15 cellular contexts compared by ENCODE assay signal in genomic region chr6:49570474-49571079, GRCh38. TPM values are rescaled to one million over a fixed set of nuclear protein-coding genes. Genes with fewer than 3 reads are reported as not detected.
DNase-seq lines count a peak whose midpoint lies in the region; ATAC-seq and TF ChIP-seq lines count a peak whose summit lies in the region.
"Had no signal": no experiment of that assay in that cellular context is flagged by ENCODE, and none has a peak within 500 bp of the region (broad histone marks: within the 10 kb centered on the region; RNA-seq: fewer than 3 reads in every experiment).

No MANE protein-coding gene starts in this region.

- H3K4me3 Mint-ChIP-seq in GM23338: no peak overlapping the region

- peak overlapping the region; percentile 6; the same call in 1 of the 2 replicates for H2AFZ ChIP-seq in GM23338

- no peak overlapping the region for H3K4me2 ChIP-seq in GM23338
- H3K4me2 ChIP-seq: BLaER1 had no signal

- H3K4me1 Mint-ChIP-seq in GM23338: no peaks in the 10 kb centered on the region

- no peak for ATAC-seq in GM23338
- ATAC-seq: activated naive CD4-positive, alpha-beta T cell treated with anti-CD3 and anti-CD28 coated beads, Interleukin-2, amount 50 U/mL, for 72 hours had no signal

- H3K9me3 Mint-ChIP-seq in GM23338: no peaks in the 10 kb centered on the region
- H3K9me3 Mint-ChIP-seq: activated naive CD4-positive, alpha-beta T cell treated with anti-CD3 and anti-CD28 coated beads, Interleukin-2, amount 50 U/mL, for 72 hours had no signal

- no peaks in the 10 kb centered on the region for H3K79me2 ChIP-seq in GM23338 (replicated peaks; ENCODE audit: insufficient read depth)

- TF ChIP-seq CTCF in GM23338 (conservative IDR thresholded peaks at IDR 0.05; ENCODE audit: low read depth in 2 of 2): 0 out of 4 replicates have a peak, but pooled peaks of 1 of the 2 experiments have one; percentile 12
- no peak for TF ChIP-seq CTCF in tibial artery (IDR thresholded peaks at IDR 0.05)

- DNase-seq in A172 (ENCODE audit: low spot score) (peak; percentile 42), GM23338 (ENCODE audit: low spot score) (no peak), SW 1271 (lab: John Stamatoyannopoulos, UW) (peak; percentile 26 to 65), glomerular endothelial cell (ENCODE audit: extremely low read depth, low read depth, low spot score) (peak; percentile 60), middle frontal gyrus (ENCODE audit: extremely low spot score, low spot score) (no peak), RPMI8226 (no peak), nucleus accumbens (lab: John Stamatoyannopoulos, UW) (no peak), tibial artery (no peak)
- DNase-seq: activated CD4-positive, alpha-beta T cell treated with anti-CD3 and anti-CD28 coated beads, Interleukin-2, amount 50 U/mL, for 4 hours; NCI-H187 treated with DMSO at 0.1 percent for 48 hours; SIG-M5; thyroid gland had no signal

- H3K36me3 ChIP-seq in GM23338 (ENCODE audit: insufficient read depth) (no peaks in the 10 kb centered on the region), tibial artery (no peaks in the 10 kb centered on the region)
- H3K36me3 ChIP-seq: BLaER1, thyroid gland had no signal

- H3K4me3 ChIP-seq in GM23338 (no peak overlapping the region), tibial artery (no peak overlapping the region)
- H3K4me3 ChIP-seq: BLaER1, thyroid gland had no signal

- no peak overlapping the region for H3K27ac Mint-ChIP-seq in GM23338
- H3K27ac Mint-ChIP-seq: activated naive CD4-positive, alpha-beta T cell treated with anti-CD3 and anti-CD28 coated beads, Interleukin-2, amount 50 U/mL, for 72 hours had no signal

- no peaks in the 10 kb centered on the region for H3K27me3 ChIP-seq in GM23338 (ENCODE audit: insufficient read depth)
- no peaks in the 10 kb centered on the region for H3K27me3 ChIP-seq in tibial artery
- H3K27me3 ChIP-seq: BLaER1, thyroid gland had no signal

- no peaks in the 10 kb centered on the region for H3K9me3 ChIP-seq in tibial artery
- H3K9me3 ChIP-seq: BLaER1, thyroid gland had no signal

- H3K4me1 ChIP-seq in GM23338 (ENCODE audit: insufficient read depth) (0 out of 2 replicates have a peak, but pooled peaks cover 4% of the 10 kb centered on the region), tibial artery (peaks cover 0 to 5% (median 0%) of the 10 kb centered on the region in 4 donors)
- H3K4me1 ChIP-seq: BLaER1, thyroid gland had no signal

- intact Hi-C loops in tibial artery (cut with DNase I; ENCODE audit: low total_unique reads): no loop called here

- no peaks in the 10 kb centered on the region for H3K9me2 ChIP-seq in GM23338 (ENCODE audit: insufficient read depth)

- no peaks in the 10 kb centered on the region for H3K36me3 Mint-ChIP-seq in GM23338 (ENCODE audit: low read depth)
- H3K36me3 Mint-ChIP-seq: activated naive CD4-positive, alpha-beta T cell treated with anti-CD3 and anti-CD28 coated beads, Interleukin-2, amount 50 U/mL, for 72 hours had no signal

- no peak overlapping the region for H3K27ac ChIP-seq in GM23338 (ENCODE audit: low read depth)
- no peak overlapping the region for H3K27ac ChIP-seq in tibial artery
- H3K27ac ChIP-seq: BLaER1, thyroid gland had no signal

- peaks cover 1% of the 10 kb centered on the region for H3K27me3 Mint-ChIP-seq in GM23338 (ENCODE audit: insufficient read depth, low read depth, poor library complexity)

- H3F3A ChIP-seq in GM23338 (replicated peaks; ENCODE audit: low read depth): no peaks in the 10 kb centered on the region

- H4K20me1 ChIP-seq in GM23338 (replicated peaks; ENCODE audit: insufficient read depth): no peaks in the 10 kb centered on the region
- H4K20me1 ChIP-seq: BLaER1 had no signal

TF ChIP-seq in GM23338, 12 proteins besides CTCF, POLR2A, EP300 and RAD21 (continues in another document):
- no peak for TF ChIP-seq STAT1 (IDR thresholded peaks at IDR 0.05; ENCODE audit: unreplicated experiment)
- TF ChIP-seq POLR2AphosphoS5 (IDR thresholded peaks at IDR 0.05; ENCODE audit: low read depth): no peak
- TF ChIP-seq ZNF462 (CRISPR knock-in tag; IDR thresholded peaks at IDR 0.05): no peak
- no peak for TF ChIP-seq ZNF114 (CRISPR knock-in tag; IDR thresholded peaks at IDR 0.05)
- no peak for TF ChIP-seq ZNF331 (CRISPR knock-in tag; IDR thresholded peaks at IDR 0.05; ENCODE audit: low read depth)
- no peak for TF ChIP-seq NANOG (IDR thresholded peaks at IDR 0.05; ENCODE audit: borderline replicate concordance)
- no peak for TF ChIP-seq CREB1 (CRISPR knock-in tag; IDR thresholded peaks at IDR 0.05; ENCODE audit: low read depth)
- TF ChIP-seq ETS1 (IDR thresholded peaks at IDR 0.05): no peak
- TF ChIP-seq EZH2phosphoT487 (IDR thresholded peaks at IDR 0.05; ENCODE audit: unreplicated experiment): no peak
- no peak for TF ChIP-seq EZH2 (IDR thresholded peaks at IDR 0.05; ENCODE audit: low read depth, unreplicated experiment)
- TF ChIP-seq JUNB (IDR thresholded peaks at IDR 0.05; ENCODE audit: unreplicated experiment): no peak

RNA-seq across cellular contexts. Expression of gene C6orf141, which starts 20.1 kb away (rescaled TPM):
- total RNA-seq in A172 (2014; rRNA removed; shearing (Covaris generic)): 21.5 and 33.9 TPM in 2 replicates
- total RNA-seq in GM23338 (2014; rRNA removed; shearing (Covaris generic)): 4.0 and 5.2 TPM in 2 replicates
- polyA plus RNA-seq in GM23338 (2016; fragmentation: Nextera tagmentation; extraction: Ambion mirVana): 6.4 and 7.2 TPM in 2 replicates
- 17.9 and 28.1 TPM in 2 replicates for total RNA-seq in glomerular endothelial cell
- total RNA-seq: osteoblast had no signal

Comparison
In these comparisons a context has a peak if more than half of its experiments do, and no peak if none do; other contexts are left out.
1. DNase-seq: peak in A172 (single experiment), SW 1271 (2 of 2) and glomerular endothelial cell (single experiment); none in GM23338 (single experiment), middle frontal gyrus (single experiment), RPMI8226 (single experiment), nucleus accumbens (0 of 56) and tibial artery (0 of 2).